In genomic region chr4:61889117-61889516, GRCh38 we compare ENCODE assay signal across 34 cellular contexts.
"Had no signal": no experiment of that assay in that cellular context is flagged by ENCODE, and none has a peak within 500 bp of the region (broad histone marks: within the 10 kb centered on the region; RNA-seq: fewer than 3 reads in every experiment).

No MANE protein-coding gene starts in this region.

- H3K27me3 ChIP-seq: MG63 had no signal

- H3K4me3 ChIP-seq: MG63 had no signal

- H3K36me3 ChIP-seq: MG63 had no signal

- DNase-seq: Karpas-422, Kasumi-1, MG63, MM.1S, MV-4-11, NCI-H1048, NCI-H1092, NCI-H1092 treated with DMSO at 0.1 percent for 48 hours, NCI-H1105, NCI-H1105 treated with DMSO at 0.1 percent for 48 hours, NCI-H1417, NCI-H1417 treated with DMSO at 0.1 percent for 48 hours, NCI-H1436, NCI-H1436 treated with DMSO at 0.1 percent for 48 hours, NCI-H146, NCI-H1694, NCI-H1694 treated with DMSO at 0.1 percent for 48 hours, NCI-H187, NCI-H187 treated with DMSO at 0.1 percent for 48 hours, NCI-H1930, NCI-H2029, NCI-H2029 treated with DMSO at 0.1 percent for 48 hours, NCI-H2081, NCI-H2081 treated with DMSO at 0.1 percent for 48 hours, NCI-H2107, NCI-H2171, NCI-H2171 treated with DMSO at 0.1 percent for 48 hours, NCI-H2227 treated with DMSO at 0.1 percent for 48 hours, NCI-H226, NCI-H345, NCI-H446, NCI-H446 treated with DMSO at 0.1 percent for 48 hours, NCI-H510A, NCI-H510A treated with DMSO at 0.1 percent for 48 hours had no signal

- H3K9me3 ChIP-seq: MG63 had no signal
